21 cellular contexts compared by ENCODE assay signal in the genomic region with DNA sequence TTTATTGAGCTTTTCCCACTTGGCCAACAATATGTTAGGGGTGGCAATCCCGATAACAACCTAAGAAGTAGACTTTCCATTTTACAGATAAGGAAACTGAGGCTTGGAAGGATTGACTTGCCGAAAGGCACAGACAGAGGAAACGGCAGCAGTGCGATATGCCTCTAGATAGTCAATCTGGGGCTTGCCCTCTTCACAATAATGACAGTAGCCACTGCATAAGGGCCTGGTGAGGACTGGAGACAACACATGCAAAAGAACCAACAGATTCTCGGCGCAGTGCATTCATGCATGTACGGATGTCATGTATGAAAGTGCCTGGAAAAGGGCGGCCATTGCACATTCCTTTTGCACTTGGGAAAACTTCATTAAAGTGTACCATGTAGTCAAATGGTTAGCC.
A peak's percentile ranks its signal among the peaks of the same experiment; 100 is the strongest.
DNase-seq lines count a peak whose midpoint lies in the region; ATAC-seq and TF ChIP-seq lines count a peak whose summit lies in the region.
"Had no signal": no experiment of that assay in that cellular context is flagged by ENCODE, and none has a peak within 500 bp of the region (broad histone marks: within the 10 kb centered on the region; RNA-seq: fewer than 3 reads in every experiment).

No MANE protein-coding gene starts in this region.

- POLR2A ChIA-PET in activated CD8-positive, alpha-beta T cell treated with anti-CD3 and anti-CD28 coated beads, Interleukin-2, amount 10 ng/mL, durations not matched to agents 7 days and 5 days (lab: Charles Lee): interaction anchor here (0.6 to 7.7 kb wide), 6 partner anchors 57 to 956 kb away, joined by 3 to 86 read pairs (median 32); partner anchors contain the start of gene ID2

- H3K9me3 Mint-ChIP-seq in activated naive CD4-positive, alpha-beta T cell treated with anti-CD3 and anti-CD28 coated beads, Interleukin-2, amount 10 ng/mL, durations not matched to agents 7 days and 5 days: no peaks in the 10 kb centered on the region
- peaks cover 6% of the 10 kb centered on the region for H3K9me3 Mint-ChIP-seq in activated CD8-positive, alpha-beta T cell treated with anti-CD3 and anti-CD28 coated beads, Interleukin-2, amount 10 ng/mL, durations not matched to agents 7 days and 5 days (ENCODE audit: insufficient read depth)

- H3K27me3 ChIP-seq in esophagus (ENCODE audit: control insufficient read depth in 1 of 2, insufficient read depth in 2 of 2, low read length in 2 of 2) (no peaks in the 10 kb centered on the region), heart right ventricle (no peaks in the 10 kb centered on the region)
- H3K27me3 ChIP-seq: BLaER1 treated with 17β-estradiol and CSF1 and Interleukin-3, amounts not matched to agents 10 nM and 100 nM; heart left ventricle; uterus had no signal

- 91 to 94% methylated on average over 8 of the region's 8 CpGs for WGBS in esophagus, 2 donors
- 97 to 98% methylated on average over 8 of the region's 8 CpGs for WGBS in heart right ventricle, 2 donors

- H3K36me3 ChIP-seq in esophagus (ENCODE audit: control insufficient read depth in 2 of 2, insufficient read depth in 2 of 2, low read length in 1 of 2) (no peaks in the 10 kb centered on the region), heart right ventricle (no peaks in the 10 kb centered on the region)
- H3K36me3 ChIP-seq: BLaER1 treated with 17β-estradiol and CSF1 and Interleukin-3, amounts not matched to agents 10 nM and 100 nM; heart left ventricle; uterus had no signal

- H3K4me3 ChIP-seq in esophagus (ENCODE audit: low read depth in 1 of 2, low read length in 2 of 2) (peak overlapping the region; percentile 14 to 27), heart right ventricle (peak overlapping the region in 1 of 10 donors; percentile 40)
- H3K4me3 ChIP-seq: BLaER1 treated with 17β-estradiol and CSF1 and Interleukin-3, amounts not matched to agents 10 nM and 100 nM; PC-9; uterus had no signal

- H3K4me1 Mint-ChIP-seq in activated naive CD4-positive, alpha-beta T cell treated with anti-CD3 and anti-CD28 coated beads, Interleukin-2, amount 10 ng/mL, durations not matched to agents 7 days and 5 days: peaks cover 43% of the 10 kb centered on the region
- H3K4me1 Mint-ChIP-seq in activated CD8-positive, alpha-beta T cell treated with anti-CD3 and anti-CD28 coated beads, Interleukin-2, amount 10 ng/mL, durations not matched to agents 7 days and 5 days (ENCODE audit: low read depth): peaks cover 68% of the 10 kb centered on the region

- no peaks in the 10 kb centered on the region for H3K27me3 Mint-ChIP-seq in activated naive CD4-positive, alpha-beta T cell treated with anti-CD3 and anti-CD28 coated beads, Interleukin-2, amount 10 ng/mL, durations not matched to agents 7 days and 5 days
- H3K27me3 Mint-ChIP-seq in activated CD8-positive, alpha-beta T cell treated with anti-CD3 and anti-CD28 coated beads, Interleukin-2, amount 10 ng/mL, durations not matched to agents 7 days and 5 days (ENCODE audit: low read depth): no peaks in the 10 kb centered on the region

- no peak for DNase-seq in activated naive CD4-positive, alpha-beta T cell treated with anti-CD3 and anti-CD28 coated beads, Interleukin-2, amount 10 ng/mL, durations not matched to agents 7 days and 5 days
- no peak for DNase-seq in activated naive CD4-positive, alpha-beta T cell (lab: John Stamatoyannopoulos, UW)
- DNase-seq in activated CD8-positive, alpha-beta T cell treated with anti-CD3 and anti-CD28 coated beads, Interleukin-2, amount 10 ng/mL, durations not matched to agents 7 days and 5 days: no peak
- DNase-seq in heart right ventricle (no peak), NCI-H2029 (lab: John Stamatoyannopoulos, UW) (no peak)
- DNase-seq: EL, foreskin fibroblast, HCEC 1CT, heart left ventricle, MV-4-11, NCI-H1694 treated with DMSO at 0.1 percent for 48 hours, NCI-H2171 treated with DMSO at 0.1 percent for 48 hours, NCI-H524, nucleus accumbens, PC-9, SHP77, substantia nigra, uterus had no signal

- peaks cover 13% of the 10 kb centered on the region for H3K36me3 Mint-ChIP-seq in activated naive CD4-positive, alpha-beta T cell treated with anti-CD3 and anti-CD28 coated beads, Interleukin-2, amount 10 ng/mL, durations not matched to agents 7 days and 5 days
- peaks cover 84% of the 10 kb centered on the region for H3K36me3 Mint-ChIP-seq in activated CD8-positive, alpha-beta T cell treated with anti-CD3 and anti-CD28 coated beads, Interleukin-2, amount 10 ng/mL, durations not matched to agents 7 days and 5 days (ENCODE audit: low read depth)

- intact Hi-C loops in heart right ventricle (cut with DNase I): loop anchor here in 3 of 10 donors (5.0 to 10.0 kb wide), 2 partner anchors 956 to 959 kb away; partner anchors contain the start of gene ID2 (in 2 of the 3)

- no peak for TF ChIP-seq CTCF in heart right ventricle (IDR thresholded peaks at IDR 0.05)

- peak overlapping the region; percentile 66 for H3K4me3 Mint-ChIP-seq in activated naive CD4-positive, alpha-beta T cell treated with anti-CD3 and anti-CD28 coated beads, Interleukin-2, amount 10 ng/mL, durations not matched to agents 7 days and 5 days
- peak overlapping the region; percentile 76 for H3K4me3 Mint-ChIP-seq in activated CD8-positive, alpha-beta T cell treated with anti-CD3 and anti-CD28 coated beads, Interleukin-2, amount 10 ng/mL, durations not matched to agents 7 days and 5 days

- H3K27ac Mint-ChIP-seq in activated naive CD4-positive, alpha-beta T cell treated with anti-CD3 and anti-CD28 coated beads, Interleukin-2, amount 10 ng/mL, durations not matched to agents 7 days and 5 days: no peak overlapping the region
- peak overlapping the region; percentile 86 for H3K27ac Mint-ChIP-seq in activated CD8-positive, alpha-beta T cell treated with anti-CD3 and anti-CD28 coated beads, Interleukin-2, amount 10 ng/mL, durations not matched to agents 7 days and 5 days

- no peak for ATAC-seq in activated CD8-positive, alpha-beta T cell treated with anti-CD3 and anti-CD28 coated beads, Interleukin-2, amount 10 ng/mL, durations not matched to agents 7 days and 5 days
- ATAC-seq in HG03457 (IDR thresholded peaks at IDR 0.05; ENCODE audit: unreplicated experiment) (no peak), heart right ventricle (no peak)
- ATAC-seq: heart left ventricle had no signal

- H3K27ac ChIP-seq in esophagus (ENCODE audit: low read depth in 2 of 2, low read length in 1 of 2) (no peak overlapping the region), heart right ventricle (peak overlapping the region in 1 of 10 donors; percentile 68)
- H3K27ac ChIP-seq: BLaER1 treated with 17β-estradiol and CSF1 and Interleukin-3, amounts not matched to agents 10 nM and 100 nM; PC-9; uterus had no signal

- no peaks in the 10 kb centered on the region for H3K9me3 ChIP-seq in esophagus (ENCODE audit: control insufficient read depth in 2 of 2, insufficient read depth in 1 of 2, low read depth in 1 of 2, low read length in 1 of 2)
- H3K9me3 ChIP-seq in heart right ventricle: no peaks in the 10 kb centered on the region
- H3K9me3 ChIP-seq: BLaER1 treated with 17β-estradiol and CSF1 and Interleukin-3, amounts not matched to agents 10 nM and 100 nM; heart left ventricle; uterus had no signal

- H3K4me1 ChIP-seq in esophagus (ENCODE audit: control insufficient read depth in 2 of 2, insufficient read depth in 2 of 2, low read length in 1 of 2) (no peaks in the 10 kb centered on the region), heart right ventricle (no peaks in the 10 kb centered on the region)
- H3K4me1 ChIP-seq: uterus had no signal

- CTCF ChIA-PET in activated naive CD4-positive, alpha-beta T cell treated with anti-CD3 and anti-CD28 coated beads, Interleukin-2, amount 10 ng/mL, durations not matched to agents 7 days and 5 days (lab: Charles Lee): interaction anchor here (1.1 to 1.2 kb wide), 2 partner anchors 278 to 300 kb away, joined by 3 read pairs; no protein-coding TSS in a partner anchor
- CTCF ChIA-PET in activated CD8-positive, alpha-beta T cell treated with anti-CD3 and anti-CD28 coated beads, Interleukin-2, amount 10 ng/mL, durations not matched to agents 7 days and 5 days (lab: Charles Lee): interaction anchor here (1.1 to 5.3 kb wide), 4 partner anchors 289 to 952 kb away, joined by 3 to 44 read pairs (median 4); no protein-coding TSS in a partner anchor
